ENCODE assay signal across 9 cellular contexts in genomic region chr16:88772871-88773811, GRCh38. TPM values are rescaled to one million over a fixed set of nuclear protein-coding genes. Genes with fewer than 3 reads are reported as not detected.
A peak's percentile ranks its signal among the peaks of the same experiment; 100 is the strongest.
DNase-seq lines count a peak whose midpoint lies in the region; ATAC-seq, FAIRE-seq and TF ChIP-seq lines count a peak whose summit lies in the region.
"Had no signal": no experiment of that assay in that cellular context is flagged by ENCODE, and none has a peak within 500 bp of the region (broad histone marks: within the 10 kb centered on the region; RNA-seq: fewer than 3 reads in every experiment).

No MANE protein-coding gene starts in this region.

- H4K91ac ChIP-seq in H1 (replicated peaks; ENCODE audit: insufficient read length, low read length): no peak overlapping the region

- peaks cover 3% of the 10 kb centered on the region in 2 experiments for H4K20me1 ChIP-seq in H1 (replicated peaks in 1 of 2; ENCODE audit: control insufficient read depth in 1 of 2, insufficient read depth in 2 of 2, low read length in 2 of 2)

- peak overlapping the region; percentile 2 for H3K4me3 ChIP-seq in AG09309 (ENCODE audit: control insufficient read depth, low read depth, low read length)
- H3K4me3 ChIP-seq in H1 (ENCODE audit: extremely low read depth in 1 of 4, insufficient read depth in 2 of 4, low read depth in 3 of 4, low read length in 4 of 4): no peak overlapping the region

- H2BK120ac ChIP-seq in H1 (replicated peaks; ENCODE audit: low read depth, low read length): no peak overlapping the region

- H3K4ac ChIP-seq in H1 (replicated peaks; ENCODE audit: insufficient read length, low read depth, low read length): no peak overlapping the region

- no peak overlapping the region; the same call in 1 of the 2 replicates for H3K27ac ChIP-seq in H1 (ENCODE audit: low read depth, low read length)

- no peak overlapping the region for H3K18ac ChIP-seq in H1 (ENCODE audit: extremely low read depth, low read length)

- H3K79me2 ChIP-seq in H1 (ENCODE audit: control insufficient read depth in 1 of 2, insufficient read depth in 2 of 2, low read length in 2 of 2): peaks cover 0 to 8% of the 10 kb centered on the region in 2 experiments; a peak in 1 of 4 replicates

- H2AK5ac ChIP-seq in H1 (ENCODE audit: low read depth, low read length): no peak overlapping the region

- H3K79me1 ChIP-seq in H1 (ENCODE audit: low read depth, low read length): peaks cover 2% of the 10 kb centered on the region; the same call in 1 of the 2 replicates

- no peak overlapping the region for H3K27ac Mint-ChIP-seq in nephron progenitor cell
- H3K27ac Mint-ChIP-seq: stimulated activated naive CD8-positive, alpha-beta T cell treated with anti-CD3 and anti-CD28 coated beads, Interleukin-15, Interleukin-2, amounts not matched to agents 100 ng/mL and 50 ng/mL, for 24 hours had no signal

- CTCF ChIA-PET in H1 (lab: Charles Lee; ENCODE audit: partially characterized antibody): interaction anchor here (0.9 to 2.7 kb wide), 9 partner anchors 9 to 520 kb away, joined by 3 to 16 read pairs (median 8); no protein-coding TSS in a partner anchor

- no peaks in the 10 kb centered on the region for H3K9me3 Mint-ChIP-seq in nephron progenitor cell
- H3K9me3 Mint-ChIP-seq: stimulated activated naive CD8-positive, alpha-beta T cell treated with anti-CD3 and anti-CD28 coated beads, Interleukin-15, Interleukin-2, amounts not matched to agents 100 ng/mL and 50 ng/mL, for 24 hours had no signal

- no peak overlapping the region for H3K4me2 ChIP-seq in H1 (ENCODE audit: insufficient read depth in 1 of 2, low read depth in 2 of 2, low read length in 2 of 2)

- no peaks in the 10 kb centered on the region for H3K9me3 ChIP-seq in H1 (ENCODE audit: insufficient read depth in 2 of 2, low read depth in 1 of 2, low read length in 1 of 2)

- no peak for TF ChIP-seq RAD21 in H1 (IDR thresholded peaks at IDR 0.05 in 1 of 2, conservative IDR thresholded peaks at IDR 0.05 in 1 of 2; ENCODE audit: low read depth in 2 of 2, low read length in 2 of 2)

- H3K56ac ChIP-seq in H1 (replicated peaks; ENCODE audit: insufficient read length, low read depth, low read length): peak overlapping the region; percentile 6

- DNase-seq in AG09309 (ENCODE audit: low read depth) (peak; percentile 72), NCI-H2171 treated with DMSO at 0.1 percent for 48 hours (lab: John Stamatoyannopoulos, UW) (peak; percentile 86), H1 (ENCODE audit: low read depth in 1 of 2, low spot score in 2 of 2) (no peak), nephron progenitor cell (peak; percentile 62), NCI-H2107 (lab: John Stamatoyannopoulos, UW) (no peak)

- POLR2A ChIA-PET in H1 (lab: Charles Lee; ENCODE audit: partially characterized antibody): interaction anchor here (0.8 to 5.3 kb wide), 9 partner anchors 8 to 39 kb away, joined by 3 to 22 read pairs (median 4); no protein-coding TSS in a partner anchor

- H3K36me3 ChIP-seq in H1 (ENCODE audit: control insufficient read depth in 2 of 4, insufficient read depth in 4 of 4, low read length in 3 of 4): no peaks in the 10 kb centered on the region

- H3K9ac ChIP-seq in H1 (replicated peaks in 1 of 4; ENCODE audit: extremely low read depth in 1 of 4, low read depth in 3 of 4, low read length in 3 of 4): no peak overlapping the region

- TF ChIP-seq CTCF in AG09309 (IDR thresholded peaks at IDR 0.05; ENCODE audit: control insufficient read depth, insufficient read depth, low read depth, low read length, missing control alignments) (no peak), H1 (IDR thresholded peaks at IDR 0.05; ENCODE audit: control extremely low read depth in 1 of 3, insufficient read depth in 1 of 3, low read depth in 1 of 3, low read length in 3 of 3) (no peak), nephron progenitor cell (IDR thresholded peaks at IDR 0.05) (no peak)

- 83% methylated on average over 28 of the region's 29 CpGs; no CpG with 5 or more reads in 1 of the 2 experiments for WGBS in H1 (ENCODE audit: extremely low coverage in 1 of 2, insufficient coverage in 1 of 2, insufficient read length in 1 of 2, insufficient replicate concordance in 2 of 2, low coverage in 1 of 2, low lambda C conversion rate in 2 of 2, missing lambda C conversion rate in 1 of 2), 2 experiments

- H2BK12ac ChIP-seq in H1 (ENCODE audit: low read depth, low read length): no peak overlapping the region

- no peak overlapping the region for H2BK15ac ChIP-seq in H1 (ENCODE audit: low read length)

- no peak for FAIRE-seq in H1 (lab: Jason Lieb, UNC)

- no peaks in the 10 kb centered on the region for H3K36me3 Mint-ChIP-seq in nephron progenitor cell (ENCODE audit: low read depth)

- peaks cover 9 to 48% (median 31%) of the 10 kb centered on the region in 4 experiments for H3K4me1 ChIP-seq in H1 (replicated peaks in 1 of 4; ENCODE audit: control insufficient read depth in 3 of 4, insufficient read depth in 4 of 4, low read length in 3 of 4)

- peaks cover 26% of the 10 kb centered on the region for H3K27me3 Mint-ChIP-seq in nephron progenitor cell (ENCODE audit: low read depth, poor library complexity)
- H3K27me3 Mint-ChIP-seq: stimulated activated naive CD8-positive, alpha-beta T cell treated with anti-CD3 and anti-CD28 coated beads, Interleukin-15, Interleukin-2, amounts not matched to agents 100 ng/mL and 50 ng/mL, for 24 hours had no signal

- H3K14ac ChIP-seq in H1 (ENCODE audit: insufficient read length): no peak overlapping the region

- H4K5ac ChIP-seq in H1 (ENCODE audit: insufficient read length, low read depth, low read length): no peak overlapping the region

- H2BK20ac ChIP-seq in H1 (ENCODE audit: low read length): no peak overlapping the region

- H3K27me3 ChIP-seq in H1 (replicated peaks in 1 of 4; ENCODE audit: control insufficient read depth in 3 of 4, extremely low read depth in 1 of 4, insufficient read depth in 3 of 4, low read length in 3 of 4): no peaks in the 10 kb centered on the region

- no peak for TF ChIP-seq POLR2A in H1 (IDR thresholded peaks at IDR 0.05; ENCODE audit: control extremely low read depth in 1 of 2, low read depth in 2 of 2, low read length in 2 of 2)

- peaks cover 63% of the 10 kb centered on the region for H3K4me1 Mint-ChIP-seq in nephron progenitor cell

- peak overlapping the region; percentile 34 for H3K4me3 Mint-ChIP-seq in nephron progenitor cell
- H3K4me3 Mint-ChIP-seq: stimulated activated naive CD8-positive, alpha-beta T cell treated with anti-CD3 and anti-CD28 coated beads, Interleukin-15, Interleukin-2, amounts not matched to agents 100 ng/mL and 50 ng/mL, for 24 hours had no signal

- no peak overlapping the region for H2BK5ac ChIP-seq in H1 (ENCODE audit: low read depth, low read length)

- no peak for TF ChIP-seq EP300 in H1 (IDR thresholded peaks at IDR 0.05; ENCODE audit: borderline replicate concordance in 1 of 2, low read depth in 2 of 2, low read length in 2 of 2)

- H3K23me2 ChIP-seq in H1 (ENCODE audit: low read depth, low read length): no peaks in the 10 kb centered on the region; the same call in 1 of the 2 replicates

- 0 out of 2 replicates have a peak overlapping the region, but pooled peaks have one; percentile 11 for H4K8ac ChIP-seq in H1 (ENCODE audit: extremely low read depth, insufficient read depth, low read length)

- no peak overlapping the region for H3K23ac ChIP-seq in H1 (ENCODE audit: insufficient read length)

- ATAC-seq in GM19328 (IDR thresholded peaks at IDR 0.05; ENCODE audit: unreplicated experiment): no peak
- ATAC-seq in HG03025 (IDR thresholded peaks at IDR 0.05; ENCODE audit: low FRiP score, unreplicated experiment): no peak
- no peak for ATAC-seq in HG02623 (IDR thresholded peaks at IDR 0.05; ENCODE audit: unreplicated experiment)

- H2AFZ ChIP-seq in H1 (ENCODE audit: low read length): no peak overlapping the region

TF ChIP-seq in H1, 55 proteins besides CTCF, POLR2A, EP300 and RAD21 (continues in another document):
- no peak for TF ChIP-seq SP4 (IDR thresholded peaks at IDR 0.05; ENCODE audit: low read length)
- TF ChIP-seq BCL11A (IDR thresholded peaks at IDR 0.05; ENCODE audit: low read depth in 2 of 2, low read length in 2 of 2): no peak
- TF ChIP-seq MAX (IDR thresholded peaks at IDR 0.05): no peak
- TF ChIP-seq MAFK (IDR thresholded peaks at IDR 0.05; ENCODE audit: low read depth, low read length): no peak
- TF ChIP-seq EGR1 (IDR thresholded peaks at IDR 0.05; ENCODE audit: borderline replicate concordance, low read depth, low read length): no peak

RNA-seq across cellular contexts. Expression of gene PIEZO1, which starts 11.9 kb away (rescaled TPM):
- total RNA-seq in H1 (2021; fragmentation: NEBNext Ultra II Directional; extraction: Animal tissue kit (Norgen Biotek cat#: 25700)): 63.6 and 67.5 TPM in 2 replicates
- 42.3 and 62.6 TPM in 2 replicates for polyA plus RNA-seq in H1 (2011; rRNA removed)
- 43.1 TPM for polyA plus RNA-seq in H1 (2011; cell fraction: cytosol; rRNA removed)
- 361 TPM for polyA plus RNA-seq in H1 (2011; cell fraction: nucleus; rRNA removed)
- 37.5 to 75.6 TPM (median 65.9 TPM) in 4 replicates for polyA plus RNA-seq in H1 (2012, experiment 1 of 2)
- 43.7 TPM for polyA plus RNA-seq in H1 (2012, experiment 2 of 2)
- 76.1 TPM for polyA plus RNA-seq in H1 (2013, experiment 1 of 2)
- polyA plus RNA-seq in H1 (2013, experiment 2 of 2): 73.2 TPM
- polyA minus RNA-seq in H1 (2011; rRNA and poly(A)+ RNA removed): 19.7 and 34.2 TPM in 2 replicates
- polyA minus RNA-seq in H1 (2011; cell fraction: cytosol; rRNA and poly(A)+ RNA removed): 33.0 TPM
- polyA minus RNA-seq in H1 (2011; cell fraction: nucleus; rRNA and poly(A)+ RNA removed): 63.0 TPM

RNA-seq across cellular contexts. Expression of gene CDT1, which starts 30.4 kb away (rescaled TPM):
- 95.4 and 96.5 TPM in 2 replicates for total RNA-seq in H1 (2021; fragmentation: NEBNext Ultra II Directional; extraction: Animal tissue kit (Norgen Biotek cat#: 25700))
- 76.7 and 141 TPM in 2 replicates for polyA plus RNA-seq in H1 (2011; rRNA removed)
- polyA plus RNA-seq in H1 (2011; cell fraction: cytosol; rRNA removed): 58.9 TPM
- polyA plus RNA-seq in H1 (2011; cell fraction: nucleus; rRNA removed): 87.0 TPM
- polyA plus RNA-seq in H1 (2012, experiment 1 of 2): 38.0 to 88.5 TPM (median 80.4 TPM) in 4 replicates
- polyA plus RNA-seq in H1 (2012, experiment 2 of 2): 81.9 TPM
- 43.2 TPM for polyA plus RNA-seq in H1 (2013, experiment 1 of 2)
- 40.8 TPM for polyA plus RNA-seq in H1 (2013, experiment 2 of 2)
- 33.2 and 36.2 TPM in 2 replicates for polyA minus RNA-seq in H1 (2011; rRNA and poly(A)+ RNA removed)
- 144 TPM for polyA minus RNA-seq in H1 (2011; cell fraction: cytosol; rRNA and poly(A)+ RNA removed)
- polyA minus RNA-seq in H1 (2011; cell fraction: nucleus; rRNA and poly(A)+ RNA removed): 89.1 TPM

RNA-seq across cellular contexts. Expression of gene APRT, which starts 38.6 kb away (rescaled TPM):
- 221 and 244 TPM in 2 replicates for total RNA-seq in H1 (2021; fragmentation: NEBNext Ultra II Directional; extraction: Animal tissue kit (Norgen Biotek cat#: 25700))
- 267 and 272 TPM in 2 replicates for polyA plus RNA-seq in H1 (2011; rRNA removed)
- 183 TPM for polyA plus RNA-seq in H1 (2011; cell fraction: cytosol; rRNA removed)
- 229 TPM for polyA plus RNA-seq in H1 (2011; cell fraction: nucleus; rRNA removed)
- polyA plus RNA-seq in H1 (2012, experiment 1 of 2): 277 to 336 TPM (median 307 TPM) in 4 replicates
- 319 TPM for polyA plus RNA-seq in H1 (2012, experiment 2 of 2)
- polyA plus RNA-seq in H1 (2013, experiment 1 of 2): 268 TPM
- polyA plus RNA-seq in H1 (2013, experiment 2 of 2): 292 TPM
- polyA minus RNA-seq in H1 (2011; rRNA and poly(A)+ RNA removed): 35.1 and 46.4 TPM in 2 replicates
- polyA minus RNA-seq in H1 (2011; cell fraction: cytosol; rRNA and poly(A)+ RNA removed): 153 TPM
- 113 TPM for polyA minus RNA-seq in H1 (2011; cell fraction: nucleus; rRNA and poly(A)+ RNA removed)

Comparison
In these comparisons a context has a peak if more than half of its experiments do, and no peak if none do; other contexts are left out.
1. DNase-seq: peak in AG09309 (single experiment), NCI-H2171 treated with DMSO at 0.1 percent for 48 hours (single experiment) and nephron progenitor cell (single experiment); none in H1 (0 of 2) and NCI-H2107 (single experiment).